In genomic region chr19:8513687-8514504, GRCh38 we compare ENCODE assay signal across 1 cellular context.
A peak's percentile ranks its signal among the peaks of the same experiment; 100 is the strongest.
TF ChIP-seq lines count a peak whose summit lies in the region.

Gene ZNF414 (minus strand): TSS chr19:8514167. CDS start chr19:8514046, 121 bp downstream.

TF ChIP-seq in WTC11, 78 proteins besides CTCF, POLR2A, EP300 and RAD21 (continued from another document):
- TF ChIP-seq ZNF425 (CRISPR knock-in tag; conservative IDR thresholded peaks at IDR 0.05) (no peak), HMGXB4 (CRISPR knock-in tag; IDR thresholded peaks at IDR 0.05) (no peak), MLX (CRISPR knock-in tag; IDR thresholded peaks at IDR 0.05) (no peak), E2F5 (CRISPR knock-in tag; IDR thresholded peaks at IDR 0.05) (0 out of 2 replicates have a peak, but pooled peaks have one; percentile 31), AFF4 (CRISPR knock-in tag; IDR thresholded peaks at IDR 0.05; ENCODE audit: borderline replicate concordance) (no peak), IRF1 (CRISPR knock-in tag; IDR thresholded peaks at IDR 0.05) (no peak), SP1 (CRISPR knock-in tag; conservative IDR thresholded peaks at IDR 0.05) (peak; percentile 81; the same call in 1 of the 2 replicates), ARID4B (CRISPR knock-in tag; IDR thresholded peaks at IDR 0.05; ENCODE audit: borderline replicate concordance) (peak; percentile 71; the same call in 1 of the 2 replicates), FOXP1 (CRISPR knock-in tag; IDR thresholded peaks at IDR 0.05; ENCODE audit: borderline replicate concordance) (peak; percentile 89; the same call in 1 of the 2 replicates), E2F1 (CRISPR knock-in tag; IDR thresholded peaks at IDR 0.05) (0 out of 2 replicates have a peak, but pooled peaks have one; percentile 41)
